Comparison of ENCODE assay signal across 7 cellular contexts in the genomic region with DNA sequence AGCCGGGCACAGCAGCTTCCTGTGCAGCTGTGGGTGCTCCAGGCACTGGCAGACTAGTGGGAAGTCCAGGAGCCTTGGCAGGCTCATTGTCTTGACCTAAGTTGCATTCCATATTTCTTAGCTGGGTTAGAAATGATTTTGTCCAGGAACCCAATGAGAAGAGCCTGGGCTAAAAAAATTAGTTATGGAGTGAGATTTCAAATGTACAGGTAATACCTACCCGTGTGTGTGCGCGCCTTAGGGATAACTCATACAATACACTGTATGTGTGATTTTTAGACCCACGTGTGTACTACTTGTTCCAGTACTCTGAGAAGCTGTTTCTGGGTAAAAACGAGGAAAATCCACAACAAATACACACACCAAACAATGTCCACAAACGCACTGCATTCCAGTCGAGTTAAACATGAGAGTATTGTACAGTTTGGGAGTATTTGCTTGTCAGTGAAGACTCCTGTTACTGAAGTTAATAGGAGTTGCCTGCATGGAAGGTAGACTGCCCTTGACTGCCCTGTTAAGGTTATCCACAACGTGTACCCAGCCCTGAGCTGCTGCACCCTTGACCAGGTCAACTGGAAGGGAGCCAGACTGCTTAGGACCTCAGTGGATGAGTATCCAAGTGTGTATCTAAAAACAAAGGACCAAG. TPM values are rescaled to one million over a fixed set of nuclear protein-coding genes. Genes with fewer than 3 reads are reported as not detected.
DNase-seq lines count a peak whose midpoint lies in the region; FAIRE-seq and TF ChIP-seq lines count a peak whose summit lies in the region.

No MANE protein-coding gene starts in this region.

- no peaks in the 10 kb centered on the region for H3K27me3 ChIP-seq in stomach

- peak overlapping the region; percentile 97 for H3K27ac Mint-ChIP-seq in activated naive CD8-positive, alpha-beta T cell

- 30 to 37% (median 31%) methylated on average over 8 to 9 of the region's 9 CpGs for WGBS in stomach, 5 donors

- TF ChIP-seq CTCF in kidney (IDR thresholded peaks at IDR 0.05; ENCODE audit: borderline replicate concordance, extremely low read depth, insufficient read depth) (no peak), stomach (IDR thresholded peaks at IDR 0.05) (no peak)

- H3K9me3 ChIP-seq in kidney (ENCODE audit: control insufficient read depth in 1 of 2, low read length in 2 of 2) = no peaks in the 10 kb centered on the region
- no peaks in the 10 kb centered on the region for H3K9me3 ChIP-seq in stomach

- intact Hi-C loops in kidney (cut with DNase I) = no loop called here
- intact Hi-C loops in stomach (cut with DNase I; ENCODE audit: low total_unique reads) = no loop called here

- H3K4me3 Mint-ChIP-seq in activated naive CD8-positive, alpha-beta T cell = peak overlapping the region; percentile 99

- peaks cover 61% of the 10 kb centered on the region for H3K4me1 Mint-ChIP-seq in activated naive CD8-positive, alpha-beta T cell (ENCODE audit: low read depth)

- H3K36me3 Mint-ChIP-seq in activated naive CD8-positive, alpha-beta T cell = peaks cover 8% of the 10 kb centered on the region

- no peaks in the 10 kb centered on the region for H3K27me3 Mint-ChIP-seq in activated naive CD8-positive, alpha-beta T cell

- H3K4me1 ChIP-seq in kidney (ENCODE audit: control insufficient read depth in 1 of 2, insufficient read depth in 1 of 2, low read depth in 1 of 2, low read length in 2 of 2) (peaks cover 0 to 4% of the 10 kb centered on the region in 2 donors), stomach (peaks cover 9 to 64% (median 40%) of the 10 kb centered on the region in 4 donors)

- FAIRE-seq in HTR-8/SVneo (lab: Jason Lieb, UNC) = no peak
- FAIRE-seq in kidney (lab: Jason Lieb, UNC) = no peak

- DNase-seq in HTR-8/SVneo (ENCODE audit: insufficient read length, low spot score) = peak; percentile 17
- DNase-seq in kidney = no peak
- peak; percentile 52 for DNase-seq in stomach
- no peak for DNase-seq in T1000 (lab: John Stamatoyannopoulos, UW)
- no peak for DNase-seq in NCI-H1694 (lab: John Stamatoyannopoulos, UW)
- no peak for DNase-seq in OCI-M1 (lab: John Stamatoyannopoulos, UW)

- H3K27ac ChIP-seq in kidney (ENCODE audit: low read depth in 2 of 2, low read length in 2 of 2) = no peak overlapping the region
- peak overlapping the region; percentile 57 to 93 (median 88) for H3K27ac ChIP-seq in stomach

- no peak for TF ChIP-seq POLR2A in stomach (IDR thresholded peaks at IDR 0.05)

- H3K36me3 ChIP-seq in kidney (ENCODE audit: control insufficient read depth in 1 of 2, insufficient read depth in 2 of 2, low read length in 2 of 2) = no peaks in the 10 kb centered on the region
- H3K36me3 ChIP-seq in stomach = peaks cover 0 to 16% (median 0%) of the 10 kb centered on the region in 4 donors

- H3K4me3 ChIP-seq in kidney (ENCODE audit: low read length in 2 of 2) (peak overlapping the region; percentile 68 to 69), stomach (peak overlapping the region; percentile 80 to 93 (median 86))

- no peaks in the 10 kb centered on the region for H3K9me3 Mint-ChIP-seq in activated naive CD8-positive, alpha-beta T cell (ENCODE audit: low read depth)

- TF ChIP-seq EP300 in stomach (IDR thresholded peaks at IDR 0.05) = no peak

- H3K9ac ChIP-seq in kidney (ENCODE audit: low read length in 2 of 2) = no peak overlapping the region

RNA-seq across cellular contexts. Expression of gene PAQR8, which starts 1.4 kb away (rescaled TPM):
- total RNA-seq in kidney = 7.5 TPM
- polyA plus RNA-seq in kidney (ENCODE audit: insufficient read depth, low read depth, low replicate concordance) = 5.9 TPM
- 10 to 100 TPM; 14.6 to 46.1 (median 19.6) TPM for total RNA-seq in stomach
- 1 to 10 TPM; 4.0 to 5.2 (median 5.2) TPM for polyA plus RNA-seq in stomach

RNA-seq across cellular contexts. Expression of gene EFHC1, which starts 56.8 kb away (rescaled TPM):
- total RNA-seq in kidney = 33.9 TPM
- polyA plus RNA-seq in kidney (ENCODE audit: insufficient read depth, low read depth, low replicate concordance) = 25.4 TPM
- 10 to 100 TPM in 4 of 5 donors, 1 to 10 TPM in 1; 9.3 to 54.3 (median 50.4) TPM for total RNA-seq in stomach
- 10 to 100 TPM in 1 of 3 donors, 1 to 10 TPM in 2; 7.2 to 28.1 (median 7.8) TPM for polyA plus RNA-seq in stomach

Comparison
In these comparisons a context has a peak if more than half of its experiments do, and no peak if none do; other contexts are left out.
1. DNase-seq: peak in HTR-8/SVneo (single experiment) and stomach (single experiment); none in kidney (single experiment), T1000 (single experiment), NCI-H1694 (single experiment) and OCI-M1 (single experiment).
2. H3K27ac ChIP-seq: peak in stomach (5 of 5); none in kidney (0 of 2).